7 cellular contexts compared by ENCODE assay signal in the genomic region with DNA sequence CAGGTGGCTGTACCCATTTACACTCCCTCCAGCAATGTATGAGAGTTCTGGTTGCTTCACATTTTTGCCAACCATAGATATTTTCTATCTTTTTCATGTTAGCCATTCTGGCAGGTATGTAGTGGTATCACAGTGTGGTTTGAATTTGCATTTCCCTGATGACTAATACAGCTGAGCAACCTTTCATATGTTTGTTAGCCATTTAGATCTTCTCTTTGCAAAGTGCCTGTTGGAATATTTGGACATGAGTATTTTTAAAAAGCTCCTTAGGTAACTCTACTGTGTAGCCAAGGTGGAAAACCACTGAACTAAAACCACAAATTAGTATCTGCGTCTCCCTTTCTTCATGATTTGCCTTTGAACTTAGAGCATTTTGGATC. TPM values are rescaled to one million over a fixed set of nuclear protein-coding genes. Genes with fewer than 3 reads are reported as not detected.
A peak's percentile ranks its signal among the peaks of the same experiment; 100 is the strongest.
DNase-seq lines count a peak whose midpoint lies in the region; ATAC-seq, FAIRE-seq and TF ChIP-seq lines count a peak whose summit lies in the region.

No MANE protein-coding gene starts in this region.

- H3K9me3 ChIP-seq in neutrophil = no peaks in the 10 kb centered on the region

- peak overlapping the region; percentile 100 for H3K27ac ChIP-seq in neutrophil

- peak overlapping the region; percentile 40 to 54 for H3K4me3 ChIP-seq in neutrophil (ENCODE audit: low read depth in 1 of 2, low read length in 1 of 2)

- peaks cover 0 to 10% of the 10 kb centered on the region in 2 donors for H3K9me3 Mint-ChIP-seq in activated naive CD4-positive, alpha-beta T cell treated with anti-CD3 and anti-CD28 coated beads, Interleukin-2, amount 50 U/mL, for 72 hours

- peak; percentile 40 for ATAC-seq in HG03108 (IDR thresholded peaks at IDR 0.05; ENCODE audit: unreplicated experiment)
- peak; percentile 67 to 72 for ATAC-seq in activated naive CD4-positive, alpha-beta T cell treated with anti-CD3 and anti-CD28 coated beads, Interleukin-2, amount 50 U/mL, for 72 hours

- no peak for DNase-seq in GM19239 (ENCODE audit: insufficient read length, low spot score)
- no peak for DNase-seq in activated naive CD4-positive, alpha-beta T cell treated with anti-CD3 and anti-CD28 coated beads, Interleukin-2, amount 50 U/mL, for 72 hours (ENCODE audit: low spot score in 2 of 2)
- DNase-seq in effector CD4-positive, alpha-beta T cell = no peak
- no peak for DNase-seq in cerebellum (ENCODE audit: low spot score)
- DNase-seq in NCI-H2196 (lab: John Stamatoyannopoulos, UW; ENCODE audit: unreplicated experiment) = no peak

- peak overlapping the region; percentile 39 to 85 for H3K27ac Mint-ChIP-seq in activated naive CD4-positive, alpha-beta T cell treated with anti-CD3 and anti-CD28 coated beads, Interleukin-2, amount 50 U/mL, for 72 hours

- no peaks in the 10 kb centered on the region for H3K27me3 ChIP-seq in neutrophil

- H3K36me3 ChIP-seq in neutrophil = no peaks in the 10 kb centered on the region

- TF ChIP-seq CTCF in neutrophil (IDR thresholded peaks at IDR 0.05) = no peak

- H3K4me1 ChIP-seq in neutrophil (ENCODE audit: control insufficient read depth in 1 of 2, insufficient read depth in 1 of 2, low read depth in 1 of 2, low read length in 1 of 2) = peaks cover 100% of the 10 kb centered on the region in 2 experiments

- peak; percentile 92 for FAIRE-seq in GM19239 (lab: Jason Lieb, UNC)

- H3K36me3 Mint-ChIP-seq in activated naive CD4-positive, alpha-beta T cell treated with anti-CD3 and anti-CD28 coated beads, Interleukin-2, amount 50 U/mL, for 72 hours = peaks cover 19 to 34% of the 10 kb centered on the region in 2 donors

RNA-seq across cellular contexts. Expression of a gene that starts 31.9 kb away (rescaled TPM):
- total RNA-seq in activated naive CD4-positive, alpha-beta T cell treated with anti-CD3 and anti-CD28 coated beads, Interleukin-2, amount 50 U/mL, for 72 hours = 100 to 1,000 TPM; 107 to 156 TPM
- 2.4 TPM for total RNA-seq in cerebellum

Comparison
In these comparisons a context has a peak if more than half of its experiments do, and no peak if none do; other contexts are left out.
1. RNA of a gene that starts 31.9 kb away (total RNA-seq): 107 to 156 TPM in activated naive CD4-positive, alpha-beta T cell treated with anti-CD3 and anti-CD28 coated beads, Interleukin-2, amount 50 U/mL, for 72 hours; 2.4 TPM in cerebellum (single experiment); every median in the first group is over 10 times any median in the second.